Comparison of ENCODE assay signal across 1 cellular context in genomic region chr15:61169275-61169903, GRCh38.
TF ChIP-seq lines count a peak whose summit lies in the region.

No MANE protein-coding gene starts in this region.

TF ChIP-seq in H1, 55 proteins besides CTCF, POLR2A, EP300 and RAD21:
- TF ChIP-seq SP4 (IDR thresholded peaks at IDR 0.05; ENCODE audit: low read length), result no peak
- TF ChIP-seq SIRT6 (IDR thresholded peaks at IDR 0.05; ENCODE audit: low read length), result no peak
- no peak for TF ChIP-seq CEBPB (IDR thresholded peaks at IDR 0.05; ENCODE audit: low read depth, low read length)
- no peak for TF ChIP-seq ZNF274 (IDR thresholded peaks at IDR 0.05; ENCODE audit: borderline replicate concordance, extremely low read depth, low read length)
- no peak for TF ChIP-seq TAF7 (optimal IDR thresholded peaks at IDR 0.05; ENCODE audit: borderline replicate concordance, low read depth, low read length)
- TF ChIP-seq TBP (IDR thresholded peaks at IDR 0.05; ENCODE audit: low read depth, low read length), result no peak
TF ChIP-seq in H1: peak in this region for 0.
